Comparison of ENCODE assay signal across 23 cellular contexts in genomic region chr3:61975199-61975598, GRCh38.
"Had no signal": no experiment of that assay in that cellular context is flagged by ENCODE, and none has a peak within 500 bp of the region (broad histone marks: within the 10 kb centered on the region; RNA-seq: fewer than 3 reads in every experiment).

No MANE protein-coding gene starts in this region.

- H2AFZ ChIP-seq: parathyroid adenoma had no signal

- H3K4me3 ChIP-seq: dorsolateral prefrontal cortex, gastrocnemius medialis, left lung, lung, psoas muscle, sigmoid colon, skin epidermis, testis, tibial nerve, upper lobe of right lung had no signal

- H3K27ac Mint-ChIP-seq: immature natural killer cell; naive B cell; nephron; stimulated activated naive B cell treated with anti-CD40 and anti-IgM and Interleukin-4, amounts not matched to agents 10 μg/mL and 1 μg/mL and 100 μg/mL, for 72 hours; stimulated activated naive CD8-positive, alpha-beta T cell treated with anti-CD3 and anti-CD28 coated beads, Interleukin-15, amount 100 ng/mL, for 72 hours had no signal

- H3K36me3 Mint-ChIP-seq: immature natural killer cell; naive B cell; stimulated activated naive B cell treated with anti-CD40 and anti-IgM and Interleukin-4, amounts not matched to agents 10 μg/mL and 1 μg/mL and 100 μg/mL, for 72 hours had no signal

- H3K4me1 Mint-ChIP-seq: immature natural killer cell; naive B cell; stimulated activated naive B cell treated with anti-CD40 and anti-IgM and Interleukin-4, amounts not matched to agents 10 μg/mL and 1 μg/mL and 100 μg/mL, for 72 hours; stimulated activated naive CD8-positive, alpha-beta T cell treated with anti-CD3 and anti-CD28 coated beads, Interleukin-15, amount 100 ng/mL, for 72 hours had no signal

- H3K9me3 Mint-ChIP-seq: nephron; stimulated activated naive CD8-positive, alpha-beta T cell treated with anti-CD3 and anti-CD28 coated beads, Interleukin-15, amount 100 ng/mL, for 72 hours had no signal

- H3K27me3 ChIP-seq: dorsolateral prefrontal cortex, gastrocnemius medialis, left lung, sigmoid colon, testis, tibial nerve, upper lobe of right lung had no signal

- ATAC-seq: esophagus mucosa; left lung; stimulated activated naive B cell treated with anti-CD40 and anti-IgM and Interleukin-4, amounts not matched to agents 10 μg/mL and 1 μg/mL and 100 μg/mL, for 72 hours; stimulated activated naive CD8-positive, alpha-beta T cell treated with anti-CD3 and anti-CD28 coated beads, Interleukin-15, amount 100 ng/mL, for 72 hours; upper lobe of right lung had no signal

- H3K9me3 ChIP-seq: gastrocnemius medialis, left lung, psoas muscle, sigmoid colon, testis, tibial nerve, upper lobe of right lung had no signal

- H3K36me3 ChIP-seq: gastrocnemius medialis, left lung, sigmoid colon, tibial nerve, upper lobe of right lung had no signal

- H3K27me3 Mint-ChIP-seq: naive B cell; stimulated activated naive B cell treated with anti-CD40 and anti-IgM and Interleukin-4, amounts not matched to agents 10 μg/mL and 1 μg/mL and 100 μg/mL, for 72 hours had no signal

- H3K4me1 ChIP-seq: left lung had no signal

- H3K4me3 Mint-ChIP-seq: immature natural killer cell; naive B cell; nephron; stimulated activated naive B cell treated with anti-CD40 and anti-IgM and Interleukin-4, amounts not matched to agents 10 μg/mL and 1 μg/mL and 100 μg/mL, for 72 hours; stimulated activated naive CD8-positive, alpha-beta T cell treated with anti-CD3 and anti-CD28 coated beads, Interleukin-15, amount 100 ng/mL, for 72 hours had no signal

- DNase-seq: cortex of kidney; dorsolateral prefrontal cortex; effector CD8-positive, alpha-beta T cell; gastrocnemius medialis; immature natural killer cell; left lung; mesenchymal stem cell; naive B cell; psoas muscle; retina; sigmoid colon; stimulated activated CD4-positive, alpha-beta T cell treated with anti-CD3 and anti-CD28 coated beads, Interleukin-2, amount 100 ng/mL, for 24 hours; stimulated activated CD4-positive, alpha-beta T cell treated with anti-CD3 and anti-CD28 coated beads, Interleukin-4, amount 100 ng/mL, for 4 hours; stimulated activated naive B cell treated with anti-CD40 and anti-IgM and Interleukin-4, amounts not matched to agents 10 μg/mL and 1 μg/mL and 100 μg/mL, for 72 hours; stimulated activated naive CD8-positive, alpha-beta T cell treated with anti-CD3 and anti-CD28 coated beads, Interleukin-15, amount 100 ng/mL, for 72 hours; testis; upper lobe of right lung had no signal

- H3K27ac ChIP-seq: dorsolateral prefrontal cortex, gastrocnemius medialis, left lung, parathyroid adenoma, psoas muscle, sigmoid colon, skin epidermis, testis, tibial nerve, upper lobe of right lung had no signal

- H3K9ac ChIP-seq: parathyroid adenoma had no signal
